In genomic region chr1:166822385-166822784, GRCh38 we compare ENCODE assay signal across 14 cellular contexts. TPM values are rescaled to one million over a fixed set of nuclear protein-coding genes. Genes with fewer than 3 reads are reported as not detected.
DNase-seq lines count a peak whose midpoint lies in the region; ATAC-seq and TF ChIP-seq lines count a peak whose summit lies in the region.
"Had no signal": no experiment of that assay in that cellular context is flagged by ENCODE, and none has a peak within 500 bp of the region (broad histone marks: within the 10 kb centered on the region; RNA-seq: fewer than 3 reads in every experiment).

No MANE protein-coding gene starts in this region.

- H3K4me1 ChIP-seq in OCI-LY7 (ENCODE audit: insufficient read depth, low read length, poor library complexity, severe bottlenecking): no peaks in the 10 kb centered on the region

- POLR2A ChIA-PET in OCI-LY7 (lab: Charles Lee): interaction anchor here (0.7 kb wide), 1 partner anchor 11 kb away, joined by 3 read pairs; no protein-coding TSS in a partner anchor

- no peaks in the 10 kb centered on the region for H3K36me3 ChIP-seq in OCI-LY7 (ENCODE audit: insufficient read depth, low read length)

- no peaks in the 10 kb centered on the region for H3K9me2 ChIP-seq in OCI-LY7 (ENCODE audit: insufficient read depth, low read length)

- H3K4me2 ChIP-seq in OCI-LY7 (ENCODE audit: low read length): no peak overlapping the region

- ATAC-seq in GM18868 (IDR thresholded peaks at IDR 0.05; ENCODE audit: unreplicated experiment) (peak; percentile 66), GM18498 (IDR thresholded peaks at IDR 0.05; ENCODE audit: unreplicated experiment) (no peak)
- ATAC-seq: effector memory CD8-positive, alpha-beta T cell had no signal

- intact Hi-C loops in OCI-LY7 (cut with micrococcal nuclease; ENCODE audit: unreplicated experiment): no loop called here

- no peaks in the 10 kb centered on the region for H3K79me2 ChIP-seq in OCI-LY7 (ENCODE audit: insufficient read depth, low read depth, low read length)

- no TSS peak for BruUV-seq in OCI-LY7 (replicated peaks; lab: Mats Ljungman, UMichigan)

- H3K9me3 ChIP-seq in OCI-LY7 (ENCODE audit: low read length): no peaks in the 10 kb centered on the region

- peak; percentile 16 for TF ChIP-seq CTCF in AG09319 (IDR thresholded peaks at IDR 0.05; ENCODE audit: low read depth, low read length)
- TF ChIP-seq CTCF in OCI-LY7 (conservative IDR thresholded peaks at IDR 0.05; ENCODE audit: low read length): peak; percentile 62
- peak; percentile 26 for TF ChIP-seq CTCF in fibroblast of pulmonary artery (IDR thresholded peaks at IDR 0.05; ENCODE audit: low read length, missing control alignments)

- H2AFZ ChIP-seq in OCI-LY7 (ENCODE audit: low read length): no peak overlapping the region

- DNase-seq in AG09319 (ENCODE audit: extremely low read depth, low read depth): no peak
- DNase-seq in OCI-LY7 (ENCODE audit: low spot score): no peak
- DNase-seq in fibroblast of pulmonary artery (ENCODE audit: low read depth): no peak
- DNase-seq in NCI-H2171 treated with DMSO at 0.1 percent for 48 hours (lab: John Stamatoyannopoulos, UW): no peak
- no peak for DNase-seq in NCI-H1694 treated with DMSO at 0.1 percent for 48 hours (lab: John Stamatoyannopoulos, UW)
- DNase-seq in RKO (ENCODE audit: low spot score): no peak
- DNase-seq: activated CD4-positive, alpha-beta T cell treated with anti-CD3 and anti-CD28 coated beads, Interleukin-2, amount 50 U/mL, for 4 hours; activated naive CD8-positive, alpha-beta T cell treated with anti-CD3 and anti-CD28 coated beads for 36 hours; effector memory CD8-positive, alpha-beta T cell; GOT3; NCI-H187; stimulated activated CD4-positive, alpha-beta T cell treated with anti-CD3 and anti-CD28 coated beads, Interleukin-2, amount 100 ng/mL, for 48 hours had no signal

- CTCF ChIA-PET in OCI-LY7 (lab: Charles Lee; ENCODE audit: unreplicated experiment): interaction anchor here (0.5 kb wide), 1 partner anchor 386 kb away, joined by 3 read pairs; no protein-coding TSS in a partner anchor

- no peak overlapping the region for H3K27ac ChIP-seq in OCI-LY7 (ENCODE audit: low read depth, low read length, poor library complexity, severe bottlenecking)

- no peaks in the 10 kb centered on the region for H4K20me1 ChIP-seq in OCI-LY7 (ENCODE audit: insufficient read depth, low read length)

- no peak overlapping the region for H3K4me3 ChIP-seq in OCI-LY7 (ENCODE audit: low read depth, low read length, poor library complexity, severe bottlenecking)
- H3K4me3 ChIP-seq in fibroblast of pulmonary artery (replicated peaks; ENCODE audit: low read depth, low read length): no peak overlapping the region

RNA-seq across cellular contexts. Expression of gene POGK, which starts 16.9 kb away (rescaled TPM):
- total RNA-seq in OCI-LY7 (2014; rRNA removed; shearing (Covaris generic)): 27.2 and 33.4 TPM in 2 replicates
- 37.4 and 41.9 TPM in 2 replicates for total RNA-seq in OCI-LY7 (2022)

RNA-seq across cellular contexts. Expression of gene TADA1, which starts 53.7 kb away (rescaled TPM):
- 14.9 and 16.9 TPM in 2 replicates for total RNA-seq in OCI-LY7 (2014; rRNA removed; shearing (Covaris generic))
- total RNA-seq in OCI-LY7 (2022): 16.4 and 20.3 TPM in 2 replicates
